ENCODE assay signal across 8 cellular contexts in genomic region chr16:30095166-30096078, GRCh38. TPM values are rescaled to one million over a fixed set of nuclear protein-coding genes. Genes with fewer than 3 reads are reported as not detected.
DNase-seq lines count a peak whose midpoint lies in the region; ATAC-seq and TF ChIP-seq lines count a peak whose summit lies in the region.

No MANE protein-coding gene starts in this region.

- H3K27me3 ChIP-seq in GM06990 (replicated peaks; ENCODE audit: control insufficient read depth, insufficient read depth, low read length), result no peaks in the 10 kb centered on the region

- peak overlapping the region; percentile 84 for H3K27ac Mint-ChIP-seq in T-helper 1 cell treated with Interleukin-12 subunit alpha and Interleukin-12 subunit beta and Interleukin-4 antibody, amounts not matched to agents 30 μg/mL and 1 μg/mL, for 36 hours

- H3K4me1 Mint-ChIP-seq in T-helper 1 cell treated with Interleukin-12 subunit alpha and Interleukin-12 subunit beta and Interleukin-4 antibody, amounts not matched to agents 30 μg/mL and 1 μg/mL, for 36 hours (ENCODE audit: low read depth), result peaks cover 27% of the 10 kb centered on the region

- H3K27me3 Mint-ChIP-seq in T-helper 1 cell treated with Interleukin-12 subunit alpha and Interleukin-12 subunit beta and Interleukin-4 antibody, amounts not matched to agents 30 μg/mL and 1 μg/mL, for 36 hours (ENCODE audit: low read depth), result no peaks in the 10 kb centered on the region

- H3K9me3 Mint-ChIP-seq in T-helper 1 cell treated with Interleukin-12 subunit alpha and Interleukin-12 subunit beta and Interleukin-4 antibody, amounts not matched to agents 30 μg/mL and 1 μg/mL, for 36 hours, result peaks cover 22% of the 10 kb centered on the region

- peak overlapping the region; percentile 74 for H3K4me3 ChIP-seq in GM06990 (replicated peaks; ENCODE audit: low read depth, low read length)
- H3K4me3 ChIP-seq in fibroblast of the aortic adventitia (ENCODE audit: low read depth, low read length), result peak overlapping the region; percentile 85
- H3K4me3 ChIP-seq in retinal pigment epithelial cell (ENCODE audit: low read length), result peak overlapping the region; percentile 58

- H3K36me3 ChIP-seq in GM06990 (ENCODE audit: control insufficient read depth, insufficient read depth, low read length), result peaks cover 1% of the 10 kb centered on the region; the same call in 1 of the 2 replicates

- DNase-seq in GM06990 (ENCODE audit: extremely low read depth, insufficient read length) (no peak), fibroblast of the aortic adventitia (ENCODE audit: low read depth) (no peak), retinal pigment epithelial cell (ENCODE audit: low read depth) (no peak), erythroblast (lab: John Stamatoyannopoulos, UW) (no peak), T1000 (lab: John Stamatoyannopoulos, UW) (no peak), NCI-H2227 (lab: John Stamatoyannopoulos, UW; ENCODE audit: unreplicated experiment) (no peak)

- peaks cover 33% of the 10 kb centered on the region for H3K36me3 Mint-ChIP-seq in T-helper 1 cell treated with Interleukin-12 subunit alpha and Interleukin-12 subunit beta and Interleukin-4 antibody, amounts not matched to agents 30 μg/mL and 1 μg/mL, for 36 hours (ENCODE audit: low read depth)

- no peak for TF ChIP-seq POLR2A in erythroblast (IDR thresholded peaks at IDR 0.05; ENCODE audit: low read length)

- peak overlapping the region; percentile 88 for H3K4me3 Mint-ChIP-seq in T-helper 1 cell treated with Interleukin-12 subunit alpha and Interleukin-12 subunit beta and Interleukin-4 antibody, amounts not matched to agents 30 μg/mL and 1 μg/mL, for 36 hours

- ATAC-seq in GM18909 (IDR thresholded peaks at IDR 0.05; ENCODE audit: poor library complexity, unreplicated experiment), result no peak

- TF ChIP-seq CTCF in GM06990 (IDR thresholded peaks at IDR 0.05; ENCODE audit: insufficient read depth, low read length, poor library complexity, severe bottlenecking), result no peak
- no peak for TF ChIP-seq CTCF in fibroblast of the aortic adventitia (IDR thresholded peaks at IDR 0.05; ENCODE audit: insufficient read depth, low read length)
- no peak for TF ChIP-seq CTCF in retinal pigment epithelial cell (conservative IDR thresholded peaks at IDR 0.05; ENCODE audit: low read depth, low read length)

RNA-seq across cellular contexts. Expression of gene YPEL3, which starts 0.6 kb away (rescaled TPM):
- 15.8 and 19.8 TPM in 2 replicates for total RNA-seq in fibroblast of the aortic adventitia (ENCODE audit: low replicate concordance)

RNA-seq across cellular contexts. Expression of gene TBX6, which starts 3.7 kb away (rescaled TPM):
- total RNA-seq in fibroblast of the aortic adventitia (ENCODE audit: low replicate concordance), result 0.09 and 0.16 TPM in 2 replicates

RNA-seq across cellular contexts. Expression of gene GDPD3, which starts 17.9 kb away (rescaled TPM):
- total RNA-seq in fibroblast of the aortic adventitia (ENCODE audit: low replicate concordance), result 1.5 TPM in 2 replicates

RNA-seq across cellular contexts. Expression of gene PPP4C, which starts 19.6 kb away (rescaled TPM):
- 70.8 and 154 TPM in 2 replicates for total RNA-seq in fibroblast of the aortic adventitia (ENCODE audit: low replicate concordance)

RNA-seq across cellular contexts. Expression of gene MAPK3, which starts 27.6 kb away (rescaled TPM):
- total RNA-seq in fibroblast of the aortic adventitia (ENCODE audit: low replicate concordance), result 23.4 and 90.5 TPM in 2 replicates
